ENCODE assay signal across 8 cellular contexts in the genomic region with DNA sequence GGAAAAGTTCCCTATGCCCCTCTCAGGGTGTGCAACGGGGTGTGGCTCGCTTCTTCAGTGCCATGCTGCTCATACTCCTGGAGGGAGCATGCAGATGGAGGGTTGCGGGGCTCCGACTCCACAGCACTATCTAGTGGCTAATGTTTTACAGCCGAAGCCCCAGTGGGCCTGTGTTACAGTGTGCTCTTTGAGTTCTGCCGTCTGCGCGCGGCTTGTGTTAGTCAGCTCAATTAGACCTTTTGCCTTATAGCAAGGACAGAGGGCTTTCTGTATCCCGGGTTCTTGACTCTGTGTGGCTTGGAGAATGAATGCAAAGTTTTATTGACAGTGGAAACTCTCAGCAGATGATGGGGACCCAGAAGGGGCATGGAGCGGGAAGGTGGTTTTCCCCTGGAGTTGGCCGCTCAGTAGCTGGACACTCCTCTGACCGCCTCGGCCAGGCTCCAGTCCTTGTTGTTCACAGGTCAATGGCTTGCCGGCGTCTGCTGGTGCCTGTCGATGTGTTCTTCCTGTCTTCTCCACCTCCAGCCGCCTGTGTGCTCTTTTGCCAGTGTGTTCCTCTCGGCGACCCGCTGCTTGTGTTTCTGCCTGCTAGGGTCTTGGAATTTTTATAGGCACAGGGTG.
A peak's percentile ranks its signal among the peaks of the same experiment; 100 is the strongest.
DNase-seq lines count a peak whose midpoint lies in the region; ATAC-seq and TF ChIP-seq lines count a peak whose summit lies in the region.

No MANE protein-coding gene starts in this region.

- 89% methylated on average over 4 of the region's 21 CpGs; no CpG with 5 or more reads in 1 of the 2 experiments for WGBS in IMR-90 (ENCODE audit: extremely low coverage in 2 of 2, insufficient read length in 1 of 2), 2 experiments
- 36% methylated on average over 15 of the region's 21 CpGs for WGBS in right lobe of liver (ENCODE audit: insufficient coverage, low coverage, low lambda C conversion rate, missing lambda C conversion rate)

- no peak overlapping the region for H2AK5ac ChIP-seq in IMR-90 (ENCODE audit: low read depth, low read length)

- TF ChIP-seq CTCF in IMR-90 (conservative IDR thresholded peaks at IDR 0.05; ENCODE audit: low read depth, low read length) (no peak), cardiac fibroblast (IDR thresholded peaks at IDR 0.05; ENCODE audit: low read depth, low read length) (peak; percentile 37), right lobe of liver (IDR thresholded peaks at IDR 0.05) (peak in 3 of 4 donors; percentile 46 to 51 (median 47))

- in situ Hi-C loops in IMR-90 (cut with MboI; ENCODE audit: low sequenced_read_pairs), result loop anchor here (25.0 kb wide), 1 partner anchor 332 kb away; no protein-coding TSS in a partner anchor

- H3K79me1 ChIP-seq in IMR-90 (ENCODE audit: low read depth in 1 of 2, low read length in 2 of 2), result no peaks in the 10 kb centered on the region

- peak overlapping the region; percentile 27 for H2AFZ ChIP-seq in IMR-90 (replicated peaks; ENCODE audit: low read length, poor library complexity)

- H3K4ac ChIP-seq in IMR-90 (ENCODE audit: low read depth, low read length), result no peak overlapping the region

- POLR2A ChIA-PET in IMR-90 (lab: Charles Lee; ENCODE audit: unreplicated experiment), result no interaction called here

- CTCF ChIA-PET in IMR-90 (lab: Yijun Ruan, JAX), result interaction anchor here (1.1 kb wide), 1 partner anchor 10 kb away, joined by 3 read pairs; no protein-coding TSS in a partner anchor

- intact Hi-C loops in IMR-90 (cut with micrococcal nuclease), result no loop called here
- intact Hi-C loops in right lobe of liver (cut with DNase I), result loop anchor here in 1 of 2 donors (10.0 kb wide), 1 partner anchor 145 kb away; no protein-coding TSS in a partner anchor

- no peak overlapping the region for H4K91ac ChIP-seq in IMR-90 (ENCODE audit: insufficient read depth, low read depth, low read length)

- no peak overlapping the region for H3K14ac ChIP-seq in IMR-90 (replicated peaks; ENCODE audit: low read depth, low read length)

- no peak for TF ChIP-seq POLR2A in IMR-90 (IDR thresholded peaks at IDR 0.05; ENCODE audit: low read depth, low read length)
- TF ChIP-seq POLR2A in right lobe of liver (IDR thresholded peaks at IDR 0.05), result no peak

- H3K36me3 ChIP-seq in IMR-90 (ENCODE audit: control insufficient read depth, insufficient read depth, low read length) (no peaks in the 10 kb centered on the region), right lobe of liver (no peaks in the 10 kb centered on the region)

- no peak overlapping the region for H4K8ac ChIP-seq in IMR-90 (ENCODE audit: low read depth in 2 of 2, low read length in 2 of 2)

- dilution Hi-C loops in IMR-90 (cut with HindIII; ENCODE audit: low sequenced_read_pairs, unreplicated experiment), result no loop called here

- H2BK120ac ChIP-seq in IMR-90 (ENCODE audit: low read depth, low read length), result no peak overlapping the region

- no peak overlapping the region for H4K5ac ChIP-seq in IMR-90 (ENCODE audit: low read depth, low read length)

- no peak overlapping the region for H3K9ac ChIP-seq in IMR-90 (ENCODE audit: low read depth, low read length)

- H2BK5ac ChIP-seq in IMR-90 (ENCODE audit: low read depth, low read length, poor library complexity, severe bottlenecking), result no peak overlapping the region

- no peak overlapping the region for H3K18ac ChIP-seq in IMR-90 (ENCODE audit: low read depth, low read length)

- H3K27me3 ChIP-seq in IMR-90 (ENCODE audit: control insufficient read depth, insufficient read depth, low read length) (no peaks in the 10 kb centered on the region), right lobe of liver (peaks cover 0 to 6% of the 10 kb centered on the region in 2 donors)

- no peak overlapping the region for H3K4me2 ChIP-seq in IMR-90 (ENCODE audit: low read depth, low read length)

- H3K4me1 ChIP-seq in IMR-90 (ENCODE audit: control insufficient read depth, insufficient read depth, low read length) (peaks cover 3% of the 10 kb centered on the region; the same call in 1 of the 2 replicates), right lobe of liver (no peaks in the 10 kb centered on the region)

- H3K4me3 ChIP-seq in IMR-90 (ENCODE audit: insufficient read depth, low read depth, low read length) (no peak overlapping the region), cardiac fibroblast (replicated peaks in 1 of 2; ENCODE audit: low read depth in 2 of 2, low read length in 2 of 2) (no peak overlapping the region), right lobe of liver (no peak overlapping the region)

- H3K27ac ChIP-seq in IMR-90 (ENCODE audit: insufficient read depth, low read length) (no peak overlapping the region), right lobe of liver (no peak overlapping the region)

- BruUV-seq in IMR-90 (replicated peaks; lab: Mats Ljungman, UMichigan), result no TSS peak

- H3K9me3 ChIP-seq in IMR-90 (ENCODE audit: control insufficient read depth, insufficient read depth, low read length) (peaks cover 3% of the 10 kb centered on the region; the same call in 1 of the 2 replicates), right lobe of liver (no peaks in the 10 kb centered on the region)

- ATAC-seq in IMR-90 (ENCODE audit: low read depth) (no peak), right lobe of liver (peak; percentile 69 to 90 (median 89)), GM21367 (IDR thresholded peaks at IDR 0.05; ENCODE audit: unreplicated experiment) (no peak), GM19324 (IDR thresholded peaks at IDR 0.05; ENCODE audit: low FRiP score, unreplicated experiment) (no peak)

- no peak for TF ChIP-seq RAD21 in IMR-90 (IDR thresholded peaks at IDR 0.05; ENCODE audit: low read length)

- no peak overlapping the region for H3K23ac ChIP-seq in IMR-90 (ENCODE audit: low read depth, low read length)

- no peak overlapping the region for H2AK9ac ChIP-seq in IMR-90 (replicated peaks; ENCODE audit: low read depth, low read length, poor library complexity)

- H2BK20ac ChIP-seq in IMR-90 (ENCODE audit: low read depth, low read length), result no peak overlapping the region

- H3K9me1 ChIP-seq in IMR-90 (ENCODE audit: insufficient read depth, low read length), result peaks cover 2% of the 10 kb centered on the region; the same call in 1 of the 2 replicates

- no peak overlapping the region for H3K56ac ChIP-seq in IMR-90 (ENCODE audit: extremely low read depth, insufficient read depth, low read length)

- no peaks in the 10 kb centered on the region for H4K20me1 ChIP-seq in IMR-90 (ENCODE audit: insufficient read depth, low read length)

- H2BK15ac ChIP-seq in IMR-90 (ENCODE audit: low read depth, low read length), result no peak overlapping the region

- DNase-seq in ELF-1 (ENCODE audit: low read depth, low spot score), result peak; percentile 84
- DNase-seq in IMR-90, result no peak
- no peak for DNase-seq in cardiac fibroblast (ENCODE audit: low read depth in 2 of 2)
- DNase-seq in right lobe of liver, result peak in 2 of 3 donors; percentile 31 to 54
- no peak for DNase-seq in SKM-1 treated with dmso at 0.1 percent for 144 hours (lab: John Stamatoyannopoulos, UW; ENCODE audit: unreplicated experiment)
- DNase-seq in KG1 (lab: John Stamatoyannopoulos, UW), result no peak

TF ChIP-seq in IMR-90, 13 proteins besides CTCF, POLR2A, EP300 and RAD21:
- TF ChIP-seq FOS (IDR thresholded peaks at IDR 0.05; ENCODE audit: low read depth, low read length) (no peak), NFE2L2 (IDR thresholded peaks at IDR 0.05; ENCODE audit: low read depth, low read length) (no peak), MXI1 (IDR thresholded peaks at IDR 0.05; ENCODE audit: borderline replicate concordance, low read depth, low read length) (no peak), CEBPB (IDR thresholded peaks at IDR 0.05; ENCODE audit: low read depth, low read length) (no peak), CHD1 (IDR thresholded peaks at IDR 0.05; ENCODE audit: low read depth, low read length) (no peak), MAZ (IDR thresholded peaks at IDR 0.05; ENCODE audit: borderline replicate concordance, low read depth, low read length) (no peak), BHLHE40 (IDR thresholded peaks at IDR 0.05; ENCODE audit: low read depth, low read length) (no peak), MAFK (IDR thresholded peaks at IDR 0.05; ENCODE audit: low read depth, low read length) (no peak), RCOR1 (IDR thresholded peaks at IDR 0.05; ENCODE audit: insufficient replicate concordance, low read length) (no peak), RFX5 (IDR thresholded peaks at IDR 0.05; ENCODE audit: low read depth, low read length) (no peak), SMC3 (IDR thresholded peaks at IDR 0.05; ENCODE audit: low read depth, low read length) (no peak)
- TF ChIP-seq, protein P1, sequence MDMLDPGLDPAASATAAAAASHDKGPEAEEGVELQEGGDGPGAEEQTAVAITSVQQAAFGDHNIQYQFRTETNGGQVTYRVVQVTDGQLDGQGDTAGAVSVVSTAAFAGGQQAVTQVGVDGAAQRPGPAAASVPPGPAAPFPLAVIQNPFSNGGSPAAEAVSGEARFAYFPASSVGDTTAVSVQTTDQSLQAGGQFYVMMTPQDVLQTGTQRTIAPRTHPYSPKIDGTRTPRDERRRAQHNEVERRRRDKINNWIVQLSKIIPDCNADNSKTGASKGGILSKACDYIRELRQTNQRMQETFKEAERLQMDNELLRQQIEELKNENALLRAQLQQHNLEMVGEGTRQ (IDR thresholded peaks at IDR 0.05; ENCODE audit: low read depth, low read length), result no peak
- TF ChIP-seq, protein P2, sequence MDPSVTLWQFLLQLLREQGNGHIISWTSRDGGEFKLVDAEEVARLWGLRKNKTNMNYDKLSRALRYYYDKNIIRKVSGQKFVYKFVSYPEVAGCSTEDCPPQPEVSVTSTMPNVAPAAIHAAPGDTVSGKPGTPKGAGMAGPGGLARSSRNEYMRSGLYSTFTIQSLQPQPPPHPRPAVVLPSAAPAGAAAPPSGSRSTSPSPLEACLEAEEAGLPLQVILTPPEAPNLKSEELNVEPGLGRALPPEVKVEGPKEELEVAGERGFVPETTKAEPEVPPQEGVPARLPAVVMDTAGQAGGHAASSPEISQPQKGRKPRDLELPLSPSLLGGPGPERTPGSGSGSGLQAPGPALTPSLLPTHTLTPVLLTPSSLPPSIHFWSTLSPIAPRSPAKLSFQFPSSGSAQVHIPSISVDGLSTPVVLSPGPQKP (IDR thresholded peaks at IDR 0.05; ENCODE audit: borderline replicate concordance, low read depth, low read length), result no peak

Comparison
In these comparisons a context has a peak if more than half of its experiments do, and no peak if none do; other contexts are left out.
1. DNase-seq: peak in ELF-1 (single experiment) and right lobe of liver (2 of 3); none in IMR-90 (single experiment), cardiac fibroblast (0 of 2), SKM-1 treated with dmso at 0.1 percent for 144 hours (single experiment) and KG1 (single experiment).
2. ATAC-seq: peak in right lobe of liver (4 of 4); none in IMR-90 (single experiment), GM21367 (single experiment) and GM19324 (single experiment).